Comparison of ENCODE assay signal across 9 cellular contexts in the genomic region with DNA sequence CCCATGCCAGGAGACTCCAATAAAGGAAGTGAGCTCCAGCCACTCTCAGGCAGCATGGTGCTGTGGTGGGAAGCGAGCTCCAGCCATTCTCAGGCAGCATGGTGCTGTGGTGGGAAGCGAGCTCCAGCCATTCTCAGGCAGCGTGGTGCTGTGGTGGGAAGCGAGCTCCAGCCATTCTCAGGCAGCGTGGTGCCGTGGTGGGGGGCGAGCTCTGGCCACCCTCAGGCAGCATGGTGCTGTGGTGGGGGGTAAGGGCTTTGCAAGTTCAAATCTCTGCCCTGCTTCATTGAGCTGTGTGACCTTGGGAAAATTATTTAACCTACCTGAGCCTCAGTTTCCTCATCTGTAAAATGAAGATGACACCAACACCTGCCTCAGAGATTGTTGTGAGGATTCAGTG.
"Had no signal": no experiment of that assay in that cellular context is flagged by ENCODE, and none has a peak within 500 bp of the region (broad histone marks: within the 10 kb centered on the region; RNA-seq: fewer than 3 reads in every experiment).

No MANE protein-coding gene starts in this region.

- H3K4me1 ChIP-seq: HAP-1 had no signal

- H3K9me3 Mint-ChIP-seq: GM23338 had no signal

- H3K36me3 Mint-ChIP-seq: IgD-negative memory B cell had no signal

- H3K4me3 ChIP-seq: GM23338, HAP-1 had no signal

- ATAC-seq: GM23338, HCT116, HepG2 had no signal

- H3K27me3 Mint-ChIP-seq: IgD-negative memory B cell had no signal

- H3K9me3 ChIP-seq: HAP-1 had no signal

- H3K4me2 ChIP-seq: GM23338 had no signal

- H3K4me1 Mint-ChIP-seq: GM23338, IgD-negative memory B cell had no signal

- DNase-seq: H7, HFFc6, KBM-7 had no signal

- H3K27ac ChIP-seq: HL-60 had no signal

- H3K36me3 ChIP-seq: HAP-1 had no signal

- H3K4me3 Mint-ChIP-seq: GM23338, HFFc6, IgD-negative memory B cell had no signal
